1 cellular context compared by ENCODE assay signal in the genomic region with DNA sequence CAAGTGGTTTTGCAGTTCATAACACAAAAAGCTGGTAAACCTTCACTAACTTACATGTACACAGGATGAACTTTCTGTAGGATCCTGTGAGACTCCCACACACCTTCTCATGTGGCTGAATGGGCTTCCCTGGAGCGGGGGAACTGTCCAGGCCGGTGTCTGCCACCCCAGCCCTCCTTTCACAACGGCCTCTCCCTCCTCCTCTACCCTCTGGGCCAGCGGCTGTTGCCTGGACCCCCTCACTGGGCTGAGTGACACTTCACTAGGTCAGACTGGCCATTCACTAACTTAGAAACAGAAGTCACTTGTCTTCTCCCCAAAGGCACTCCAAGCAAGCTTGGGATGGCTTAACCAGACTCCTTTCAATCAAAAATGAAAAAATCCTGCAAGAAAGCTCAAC.
TF ChIP-seq lines count a peak whose summit lies in the region.

No MANE protein-coding gene starts in this region.

TF ChIP-seq in HepG2, 621 proteins besides CTCF, POLR2A, EP300 and RAD21:
- TF ChIP-seq KLF15 (CRISPR knock-in tag; IDR thresholded peaks at IDR 0.05; ENCODE audit: borderline replicate concordance) (no peak), AGO2 (optimal IDR thresholded peaks at IDR 0.05; ENCODE audit: low read depth, low read length) (peak; percentile 47), LBX2 (CRISPR knock-in tag; IDR thresholded peaks at IDR 0.05; ENCODE audit: borderline replicate concordance) (no peak)
